ENCODE assay signal across 1 cellular context in the genomic region with DNA sequence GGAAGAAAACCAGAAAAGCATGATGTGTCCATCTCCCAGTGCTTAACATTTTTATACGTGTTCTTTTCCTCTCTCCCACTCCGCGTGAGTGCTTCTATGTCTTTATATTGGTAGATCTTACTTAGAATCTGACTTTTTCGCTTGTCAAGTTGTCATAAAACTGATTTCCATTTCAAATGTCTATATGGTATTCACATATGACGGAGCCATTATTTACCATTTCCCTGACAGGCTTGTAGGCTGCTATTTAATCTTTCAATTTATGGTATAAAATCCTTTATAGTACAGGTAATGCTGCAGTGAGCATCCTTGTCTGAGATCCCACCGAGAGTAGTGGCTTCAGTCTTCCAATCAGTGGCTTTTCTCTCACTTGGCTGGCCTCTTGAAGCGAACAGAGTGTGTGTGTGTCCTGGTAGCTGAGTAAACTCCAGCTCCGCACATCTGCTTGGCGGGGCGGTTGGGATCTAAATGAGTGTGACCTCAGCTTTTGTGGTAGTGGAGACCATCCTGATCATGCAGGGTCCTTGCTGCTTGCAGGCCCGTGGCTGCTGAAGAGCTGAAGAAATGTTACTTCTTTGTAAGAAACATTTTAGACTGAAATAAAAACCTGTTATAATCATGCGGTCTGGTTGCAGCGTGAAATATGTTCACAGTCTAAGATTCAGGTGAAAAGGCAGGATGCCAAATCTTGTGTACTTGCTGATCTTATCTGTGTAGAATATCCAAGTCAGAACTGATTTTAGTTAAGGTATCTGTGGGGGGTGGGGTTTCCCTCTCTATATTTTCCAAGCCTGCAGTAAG.
TF ChIP-seq lines count a peak whose summit lies in the region.

No MANE protein-coding gene starts in this region.

TF ChIP-seq in HepG2, 621 proteins besides CTCF, POLR2A, EP300 and RAD21 (continued from another document):
- TF ChIP-seq, protein P1, sequence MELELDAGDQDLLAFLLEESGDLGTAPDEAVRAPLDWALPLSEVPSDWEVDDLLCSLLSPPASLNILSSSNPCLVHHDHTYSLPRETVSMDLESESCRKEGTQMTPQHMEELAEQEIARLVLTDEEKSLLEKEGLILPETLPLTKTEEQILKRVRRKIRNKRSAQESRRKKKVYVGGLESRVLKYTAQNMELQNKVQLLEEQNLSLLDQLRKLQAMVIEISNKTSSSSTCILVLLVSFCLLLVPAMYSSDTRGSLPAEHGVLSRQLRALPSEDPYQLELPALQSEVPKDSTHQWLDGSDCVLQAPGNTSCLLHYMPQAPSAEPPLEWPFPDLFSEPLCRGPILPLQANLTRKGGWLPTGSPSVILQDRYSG (CRISPR knock-in tag; IDR thresholded peaks at IDR 0.05) = peak; percentile 16; the same call in 1 of the 2 replicates
